Comparison of ENCODE assay signal across 8 cellular contexts in the genomic region with DNA sequence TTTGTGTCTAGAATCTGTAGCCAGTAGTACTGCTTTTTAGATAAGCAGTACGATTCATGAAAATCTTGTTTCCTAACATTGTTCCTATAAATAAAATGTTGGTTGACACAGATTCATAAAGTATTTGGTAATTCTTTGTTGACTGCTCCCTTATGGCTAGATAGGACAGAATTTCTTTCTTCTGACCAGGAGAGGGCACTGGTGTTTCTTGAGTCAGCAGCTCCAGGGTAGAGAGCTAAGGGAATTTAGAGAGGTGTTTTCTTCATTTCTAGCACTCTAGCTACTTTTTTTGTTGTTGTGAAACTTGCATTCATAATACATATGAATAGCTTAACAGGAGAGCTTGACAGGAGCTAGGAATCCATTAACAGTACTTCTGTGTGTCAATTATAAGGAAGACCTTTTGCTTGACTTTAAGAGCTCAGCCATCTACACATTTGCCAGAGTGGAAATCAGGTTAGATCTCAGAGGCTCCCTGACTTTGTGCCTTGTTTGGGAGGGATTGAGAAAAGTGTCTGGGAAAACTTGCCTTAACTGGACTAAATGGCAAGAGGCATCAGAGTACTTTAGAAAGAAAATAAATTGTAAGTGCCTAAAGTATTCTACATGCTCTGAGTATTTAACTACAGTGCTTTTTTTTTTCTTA.
DNase-seq lines count a peak whose midpoint lies in the region; ATAC-seq lines count a peak whose summit lies in the region.

No MANE protein-coding gene starts in this region.

- H4K8ac ChIP-seq in mesendoderm (ENCODE audit: low read depth, low read length): no peak overlapping the region

- peak; percentile 86 for ATAC-seq in HG03342 (IDR thresholded peaks at IDR 0.05; ENCODE audit: unreplicated experiment)
- no peak for ATAC-seq in HG03045 (IDR thresholded peaks at IDR 0.05; ENCODE audit: unreplicated experiment)
- ATAC-seq in Right ventricle myocardium superior (ENCODE audit: poor library complexity): no peak

- no peaks in the 10 kb centered on the region for H3K27me3 ChIP-seq in mesendoderm (ENCODE audit: insufficient read depth, low read length, poor library complexity)

- H3K4me3 Mint-ChIP-seq in activated T-helper 2 cell treated with anti-CD3 and anti-CD28 coated beads, Interferon-gamma antibody, Interleukin-2, Interleukin-4, amounts not matched to agents 10 μg/mL and 5 μg/mL and 100 μg/mL, durations not matched to agents 14 hours and 24 hours and 36 hours (ENCODE audit: low read depth): no peak overlapping the region

- no peak overlapping the region for H3K4me3 ChIP-seq in mesendoderm (ENCODE audit: low read length)

- H3K56ac ChIP-seq in mesendoderm (ENCODE audit: low read length): no peak overlapping the region

- H2BK120ac ChIP-seq in mesendoderm (ENCODE audit: low read depth, low read length): no peak overlapping the region

- no peak overlapping the region for H3K4ac ChIP-seq in mesendoderm (ENCODE audit: low read depth, low read length)

- no CpG with 5 or more reads among the region's 1 CpG for WGBS in mesendoderm (ENCODE audit: extremely low coverage, insufficient coverage, low lambda C conversion rate)

- no peak overlapping the region for H2BK15ac ChIP-seq in mesendoderm (replicated peaks; ENCODE audit: low read depth)

- H3K18ac ChIP-seq in mesendoderm (ENCODE audit: low read length): no peak overlapping the region

- H3K9me3 Mint-ChIP-seq in activated T-helper 2 cell treated with anti-CD3 and anti-CD28 coated beads, Interferon-gamma antibody, Interleukin-2, Interleukin-4, amounts not matched to agents 10 μg/mL and 5 μg/mL and 100 μg/mL, durations not matched to agents 14 hours and 24 hours and 36 hours: no peaks in the 10 kb centered on the region

- H3K36me3 ChIP-seq in mesendoderm (ENCODE audit: control insufficient read depth, insufficient read depth, low read length): no peaks in the 10 kb centered on the region

- no peaks in the 10 kb centered on the region for H3K79me2 ChIP-seq in mesendoderm (ENCODE audit: control insufficient read depth, insufficient read depth, low read length)

- no peak overlapping the region for H4K5ac ChIP-seq in mesendoderm (ENCODE audit: low read length)

- H3K27ac Mint-ChIP-seq in activated T-helper 2 cell treated with anti-CD3 and anti-CD28 coated beads, Interferon-gamma antibody, Interleukin-2, Interleukin-4, amounts not matched to agents 10 μg/mL and 5 μg/mL and 100 μg/mL, durations not matched to agents 14 hours and 24 hours and 36 hours: no peak overlapping the region

- DNase-seq in NCI-H1092 treated with DMSO at 0.1 percent for 48 hours (lab: John Stamatoyannopoulos, UW): peak; percentile 1
- DNase-seq in NCI-H1092 (lab: John Stamatoyannopoulos, UW): no peak
- peak; percentile 22 for DNase-seq in SKM-1 (lab: John Stamatoyannopoulos, UW; ENCODE audit: unreplicated experiment)
- peak; percentile 53 for DNase-seq in mesendoderm
- DNase-seq in activated T-helper 2 cell treated with anti-CD3 and anti-CD28 coated beads, Interferon-gamma antibody, Interleukin-2, Interleukin-4, amounts not matched to agents 10 μg/mL and 5 μg/mL and 100 μg/mL, durations not matched to agents 14 hours and 24 hours and 36 hours (ENCODE audit: low spot score): no peak
- no peak for DNase-seq in Right ventricle myocardium superior

- no peaks in the 10 kb centered on the region for H3K4me1 Mint-ChIP-seq in activated T-helper 2 cell treated with anti-CD3 and anti-CD28 coated beads, Interferon-gamma antibody, Interleukin-2, Interleukin-4, amounts not matched to agents 10 μg/mL and 5 μg/mL and 100 μg/mL, durations not matched to agents 14 hours and 24 hours and 36 hours (ENCODE audit: low read depth)

- intact Hi-C loops in activated T-helper 2 cell treated with anti-CD3 and anti-CD28 coated beads, Interferon-gamma antibody, Interleukin-2, Interleukin-4, amounts not matched to agents 10 μg/mL and 5 μg/mL and 100 μg/mL, durations not matched to agents 14 hours and 24 hours and 36 hours (cut with micrococcal nuclease): no loop called here
- intact Hi-C loops in Right ventricle myocardium superior (cut with DNase I): no loop called here

- H3K9ac ChIP-seq in mesendoderm (ENCODE audit: low read length): no peak overlapping the region

- no peaks in the 10 kb centered on the region for H3K79me1 ChIP-seq in mesendoderm (ENCODE audit: low read length)

- no peak overlapping the region for H2BK5ac ChIP-seq in mesendoderm (ENCODE audit: low read length)

- no peaks in the 10 kb centered on the region for H3K27me3 Mint-ChIP-seq in activated T-helper 2 cell treated with anti-CD3 and anti-CD28 coated beads, Interferon-gamma antibody, Interleukin-2, Interleukin-4, amounts not matched to agents 10 μg/mL and 5 μg/mL and 100 μg/mL, durations not matched to agents 14 hours and 24 hours and 36 hours (ENCODE audit: low read depth)

- H3K23ac ChIP-seq in mesendoderm (ENCODE audit: low read length): no peak overlapping the region

- no peak overlapping the region for H2AK5ac ChIP-seq in mesendoderm (ENCODE audit: low read length)

- no peaks in the 10 kb centered on the region for H3K36me3 Mint-ChIP-seq in activated T-helper 2 cell treated with anti-CD3 and anti-CD28 coated beads, Interferon-gamma antibody, Interleukin-2, Interleukin-4, amounts not matched to agents 10 μg/mL and 5 μg/mL and 100 μg/mL, durations not matched to agents 14 hours and 24 hours and 36 hours (ENCODE audit: low read depth)

- H3K27ac ChIP-seq in mesendoderm (ENCODE audit: low read depth, low read length): no peak overlapping the region

- H3K4me2 ChIP-seq in mesendoderm (ENCODE audit: low read length): no peak overlapping the region

- no peaks in the 10 kb centered on the region for H3K4me1 ChIP-seq in mesendoderm (ENCODE audit: control insufficient read depth, low read depth, low read length)

Comparison
In these comparisons a context has a peak if more than half of its experiments do, and no peak if none do; other contexts are left out.
1. DNase-seq: peak in NCI-H1092 treated with DMSO at 0.1 percent for 48 hours (single experiment), SKM-1 (single experiment) and mesendoderm (single experiment); none in NCI-H1092 (single experiment), activated T-helper 2 cell treated with anti-CD3 and anti-CD28 coated beads, Interferon-gamma antibody, Interleukin-2, Interleukin-4, amounts not matched to agents 10 μg/mL and 5 μg/mL and 100 μg/mL, durations not matched to agents 14 hours and 24 hours and 36 hours (single experiment) and Right ventricle myocardium superior (single experiment).